Comparison of ENCODE assay signal across 11 cellular contexts in genomic region chr17:64009571-64010402, GRCh38. TPM values are rescaled to one million over a fixed set of nuclear protein-coding genes. Genes with fewer than 3 reads are reported as not detected.
DNase-seq lines count a peak whose midpoint lies in the region; ATAC-seq and TF ChIP-seq lines count a peak whose summit lies in the region.
"Had no signal": no experiment of that assay in that cellular context is flagged by ENCODE, and none has a peak within 500 bp of the region (broad histone marks: within the 10 kb centered on the region; RNA-seq: fewer than 3 reads in every experiment).

No MANE protein-coding gene starts in this region.

- H3K9me3 ChIP-seq in left lung: no peaks in the 10 kb centered on the region
- H3K9me3 ChIP-seq in BE2C: no peaks in the 10 kb centered on the region
- H3K9me3 ChIP-seq in breast epithelium: no peaks in the 10 kb centered on the region
- H3K9me3 ChIP-seq: esophagus muscularis mucosa had no signal

- no peaks in the 10 kb centered on the region for H3K9me3 Mint-ChIP-seq in activated T-helper 17 cell treated with anti-CD3 and anti-CD28 coated beads, Interleukin-2, amount 50 U/mL, for 72 hours

- H3K36me3 Mint-ChIP-seq in activated T-helper 17 cell treated with anti-CD3 and anti-CD28 coated beads, Interleukin-2, amount 50 U/mL, for 72 hours (ENCODE audit: low read depth): peaks cover 74% of the 10 kb centered on the region

- peaks cover 49% of the 10 kb centered on the region for H3K4me1 ChIP-seq in ACC112 (ENCODE audit: control insufficient read depth, insufficient read depth, low read length, unreplicated experiment)
- peaks cover 19 to 55% of the 10 kb centered on the region in 2 donors for H3K4me1 ChIP-seq in left lung
- H3K4me1 ChIP-seq in BE2C: peaks cover 9% of the 10 kb centered on the region
- no peaks in the 10 kb centered on the region for H3K4me1 ChIP-seq in breast epithelium

- intact Hi-C loops in left lung (cut with DNase I): no loop called here
- intact Hi-C loops in breast epithelium (cut with DNase I; ENCODE audit: low total_unique reads): loop anchor here (1.0 to 5.0 kb wide), 2 partner anchors 37 to 492 kb away; partner anchors contain the start of gene SCN4A

- H2AFZ ChIP-seq in ACC112 (ENCODE audit: low read length, unreplicated experiment): peak overlapping the region; percentile 3

- H3K4me3 ChIP-seq in ACC112 (ENCODE audit: low read depth, low read length) (no peak overlapping the region), left lung (no peak overlapping the region), BE2C (ENCODE audit: low read depth, low read length) (no peak overlapping the region), breast epithelium (no peak overlapping the region)
- H3K4me3 ChIP-seq: esophagus muscularis mucosa had no signal

- TF ChIP-seq POLR2A in breast epithelium (IDR thresholded peaks at IDR 0.05): no peak

- no peaks in the 10 kb centered on the region for H3K27me3 ChIP-seq in ACC112 (ENCODE audit: insufficient read depth, low read length)
- H3K27me3 ChIP-seq in left lung: no peaks in the 10 kb centered on the region
- H3K27me3 ChIP-seq in BE2C: no peaks in the 10 kb centered on the region
- H3K27me3 ChIP-seq in breast epithelium: no peaks in the 10 kb centered on the region

- peak overlapping the region; percentile 48 for H3K27ac ChIP-seq in ACC112 (ENCODE audit: low read depth, low read length)
- H3K27ac ChIP-seq in left lung: peak overlapping the region in 1 of 2 donors; percentile 64
- no peak overlapping the region for H3K27ac ChIP-seq in breast epithelium

- DNase-seq in EL: peak; percentile 52
- no peak for DNase-seq in left lung
- no peak for DNase-seq in BE2C
- DNase-seq in breast epithelium (ENCODE audit: low spot score in 2 of 2): no peak
- DNase-seq: left cardiac atrium, retina had no signal

- H3K27me3 Mint-ChIP-seq in activated T-helper 17 cell treated with anti-CD3 and anti-CD28 coated beads, Interleukin-2, amount 50 U/mL, for 72 hours: no peaks in the 10 kb centered on the region

- H3K4me1 Mint-ChIP-seq in activated T-helper 17 cell treated with anti-CD3 and anti-CD28 coated beads, Interleukin-2, amount 50 U/mL, for 72 hours: peaks cover 29% of the 10 kb centered on the region

- peak; percentile 46 for ATAC-seq in activated T-helper 17 cell treated with anti-CD3 and anti-CD28 coated beads, Interleukin-2, amount 50 U/mL, for 72 hours (replicated peaks)
- ATAC-seq in left lung (peak; percentile 48), HG03571 (IDR thresholded peaks at IDR 0.05; ENCODE audit: unreplicated experiment) (no peak), GM21619 (IDR thresholded peaks at IDR 0.05; ENCODE audit: unreplicated experiment) (no peak)
- ATAC-seq: left cardiac atrium had no signal

- peak overlapping the region; percentile 49 for H3K4me3 Mint-ChIP-seq in activated T-helper 17 cell treated with anti-CD3 and anti-CD28 coated beads, Interleukin-2, amount 50 U/mL, for 72 hours

- H3K36me3 ChIP-seq in ACC112 (ENCODE audit: insufficient read depth, low read length) (no peaks in the 10 kb centered on the region), left lung (peaks cover 0 to 4% of the 10 kb centered on the region in 2 donors), BE2C (peaks cover 6% of the 10 kb centered on the region; the same call in 1 of the 2 replicates), breast epithelium (no peaks in the 10 kb centered on the region)

- H3K79me2 ChIP-seq in ACC112 (ENCODE audit: control insufficient read depth, insufficient read depth, low read length, unreplicated experiment): no peaks in the 10 kb centered on the region

- peak overlapping the region; percentile 84 for H3K27ac Mint-ChIP-seq in activated T-helper 17 cell treated with anti-CD3 and anti-CD28 coated beads, Interleukin-2, amount 50 U/mL, for 72 hours

- TF ChIP-seq CTCF in left lung (IDR thresholded peaks at IDR 0.05): no peak
- TF ChIP-seq CTCF in BE2C (IDR thresholded peaks at IDR 0.05; ENCODE audit: low read depth, low read length): no peak
- TF ChIP-seq CTCF in breast epithelium (IDR thresholded peaks at IDR 0.05): no peak

RNA-seq across cellular contexts. Expression of gene ICAM2, which starts 10.6 kb away (rescaled TPM):
- total RNA-seq in activated T-helper 17 cell treated with anti-CD3 and anti-CD28 coated beads, Interleukin-2, amount 50 U/mL, for 72 hours: 10 to 100 TPM; 43.0 to 54.9 TPM
- total RNA-seq in left lung (10 to 100 TPM; 32.3 to 46.9 TPM), breast epithelium (100 to 1,000 TPM in 1 of 3 donors, 10 to 100 TPM in 2; 26.1 to 106 (median 32.2) TPM)
- 105 TPM for polyA plus RNA-seq in BE2C (2012; ENCODE audit: insufficient read depth, insufficient read length, low read depth)

RNA-seq across cellular contexts. Expression of gene PRR29, which starts 11.6 kb away (rescaled TPM):
- total RNA-seq in activated T-helper 17 cell treated with anti-CD3 and anti-CD28 coated beads, Interleukin-2, amount 50 U/mL, for 72 hours: 1 to 10 TPM; 2.9 to 3.2 TPM
- 1 to 10 TPM; 1.0 to 5.0 TPM for total RNA-seq in left lung
- 6.8 TPM for polyA plus RNA-seq in BE2C (2012; ENCODE audit: insufficient read depth, insufficient read length, low read depth)
- 1 to 10 TPM in 1 of 3 donors, under 1 TPM in 2; 0.15 to 1.3 (median 0.16) TPM for total RNA-seq in breast epithelium

RNA-seq across cellular contexts. Expression of gene SCN4A, which starts 37.1 kb away (rescaled TPM):
- total RNA-seq in activated T-helper 17 cell treated with anti-CD3 and anti-CD28 coated beads, Interleukin-2, amount 50 U/mL, for 72 hours: under 1 TPM; 0.32 to 0.37 TPM
- total RNA-seq in left lung (under 1 TPM; 0.05 to 0.17 TPM), breast epithelium (10 to 100 TPM in 2 of 3 donors, 1 to 10 TPM in 1; 1.0 to 16.7 (median 10.2) TPM)
- 0.06 TPM for polyA plus RNA-seq in BE2C (2012; ENCODE audit: insufficient read depth, insufficient read length, low read depth)

Comparison
In these comparisons a context has a peak if more than half of its experiments do, and no peak if none do; other contexts are left out.
1. ATAC-seq: peak in activated T-helper 17 cell treated with anti-CD3 and anti-CD28 coated beads, Interleukin-2, amount 50 U/mL, for 72 hours (single experiment) and left lung (single experiment); none in HG03571 (single experiment) and GM21619 (single experiment).